10 cellular contexts compared by ENCODE assay signal in genomic region chr12:6791931-6792520, GRCh38. TPM values are rescaled to one million over a fixed set of nuclear protein-coding genes. Genes with fewer than 3 reads are reported as not detected.
DNase-seq lines count a peak whose midpoint lies in the region; ATAC-seq and TF ChIP-seq lines count a peak whose summit lies in the region.
"Had no signal": no experiment of that assay in that cellular context is flagged by ENCODE, and none has a peak within 500 bp of the region (broad histone marks: within the 10 kb centered on the region; RNA-seq: fewer than 3 reads in every experiment).

No MANE protein-coding gene starts in this region.

- H3K27ac Mint-ChIP-seq in CD4-positive, CD25-positive, alpha-beta regulatory T cell, result peak overlapping the region; percentile 96 to 100 (median 99)

- intact Hi-C loops in colonic mucosa (cut with DNase I), result no loop called here

- H3K9me3 Mint-ChIP-seq in CD4-positive, CD25-positive, alpha-beta regulatory T cell, result no peaks in the 10 kb centered on the region

- no peaks in the 10 kb centered on the region for H3K9me3 ChIP-seq in CD4-positive, CD25-positive, alpha-beta regulatory T cell (ENCODE audit: control insufficient read depth in 2 of 2, low read length in 2 of 2)
- H3K9me3 ChIP-seq in colonic mucosa (no peaks in the 10 kb centered on the region), neuron (ENCODE audit: low read length) (no peaks in the 10 kb centered on the region)
- H3K9me3 ChIP-seq: Caco-2 had no signal

- no peak for ATAC-seq in CD4-positive, CD25-positive, alpha-beta regulatory T cell (ENCODE audit: low read depth in 2 of 2)
- ATAC-seq in GM21360 (IDR thresholded peaks at IDR 0.05; ENCODE audit: unreplicated experiment), result no peak

- H3K4me3 Mint-ChIP-seq in CD4-positive, CD25-positive, alpha-beta regulatory T cell, result peak overlapping the region; percentile 97 to 99 (median 98)

- CTCF ChIA-PET in GM10248 (lab: Yijun Ruan, JAX), result interaction anchor here (0.7 to 2.2 kb wide), 11 partner anchors 9 to 81 kb away, joined by 3 to 8 read pairs (median 4); partner anchors contain the start of genes MLF2, PTMS and SPSB2

- DNase-seq in CD4-positive, CD25-positive, alpha-beta regulatory T cell, result no peak
- peak; percentile 54 for DNase-seq in MV-4-11 (lab: John Stamatoyannopoulos, UW)
- DNase-seq in colonic mucosa, result no peak
- no peak for DNase-seq in GM10248 (ENCODE audit: extremely low spot score)
- DNase-seq in midbrain (lab: John Stamatoyannopoulos, UW), result no peak
- no peak for DNase-seq in effector CD8-positive, alpha-beta T cell (lab: John Stamatoyannopoulos, UW)
- DNase-seq: Caco-2 had no signal

- H3K9ac ChIP-seq in colonic mucosa (ENCODE audit: low read depth in 2 of 2, low read length in 2 of 2), result peak overlapping the region in 1 of 2 donors; percentile 3

- peaks cover 23% of the 10 kb centered on the region for H3K36me3 Mint-ChIP-seq in CD4-positive, CD25-positive, alpha-beta regulatory T cell

- peak overlapping the region; percentile 96 for H3K4me3 ChIP-seq in CD4-positive, CD25-positive, alpha-beta regulatory T cell (ENCODE audit: low read depth, low read length)
- peak overlapping the region; percentile 30 for H3K4me3 ChIP-seq in colonic mucosa
- H3K4me3 ChIP-seq in neuron (ENCODE audit: low read length), result peak overlapping the region; percentile 17

- no peaks in the 10 kb centered on the region for H3K27me3 ChIP-seq in CD4-positive, CD25-positive, alpha-beta regulatory T cell (ENCODE audit: control insufficient read depth, insufficient read depth, low read length)
- H3K27me3 ChIP-seq in colonic mucosa (no peaks in the 10 kb centered on the region), neuron (ENCODE audit: insufficient read depth, low read length) (no peaks in the 10 kb centered on the region)

- H3K27me3 Mint-ChIP-seq in CD4-positive, CD25-positive, alpha-beta regulatory T cell, result no peaks in the 10 kb centered on the region

- peaks cover 27% of the 10 kb centered on the region for H3K36me3 ChIP-seq in CD4-positive, CD25-positive, alpha-beta regulatory T cell (ENCODE audit: control insufficient read depth, insufficient read depth, low read length)
- H3K36me3 ChIP-seq in colonic mucosa, result no peaks in the 10 kb centered on the region
- H3K36me3 ChIP-seq in neuron (ENCODE audit: insufficient read depth, low read length), result no peaks in the 10 kb centered on the region

- H3K4me1 ChIP-seq in CD4-positive, CD25-positive, alpha-beta regulatory T cell (ENCODE audit: control insufficient read depth, insufficient read depth, low read length, poor library complexity, severe bottlenecking), result peaks cover 61% of the 10 kb centered on the region
- H3K4me1 ChIP-seq in colonic mucosa (no peaks in the 10 kb centered on the region), neuron (ENCODE audit: insufficient read depth, low read length) (peaks cover 16% of the 10 kb centered on the region)
- H3K4me1 ChIP-seq: Caco-2 had no signal

- POLR2A ChIA-PET in GM10248 (lab: Yijun Ruan, JAX), result interaction anchor here (1.1 kb wide), 1 partner anchor 75 kb away, joined by 4 read pairs; the partner anchor contains the start of gene TPI1

- H3K4me1 Mint-ChIP-seq in CD4-positive, CD25-positive, alpha-beta regulatory T cell, result peaks cover 19 to 77% (median 54%) of the 10 kb centered on the region in 4 donors

- peak overlapping the region; percentile 74 for H2AFZ ChIP-seq in neuron (ENCODE audit: low read depth, low read length)

- TF ChIP-seq CTCF in colonic mucosa (IDR thresholded peaks at IDR 0.05), result no peak
- TF ChIP-seq CTCF in GM10248 (IDR thresholded peaks at IDR 0.05; ENCODE audit: control extremely low read depth, extremely low read depth, low read depth, missing control alignments), result no peak

- H3K27ac ChIP-seq in CD4-positive, CD25-positive, alpha-beta regulatory T cell (ENCODE audit: insufficient read depth, low read length, poor library complexity, severe bottlenecking), result peak overlapping the region; percentile 84
- H3K27ac ChIP-seq in colonic mucosa, result peak overlapping the region; percentile 44

RNA-seq across cellular contexts. Expression of gene CD4, which starts 2.7 kb away (rescaled TPM):
- total RNA-seq in CD4-positive, CD25-positive, alpha-beta regulatory T cell, result 224 TPM
- polyA plus RNA-seq in CD4-positive, CD25-positive, alpha-beta regulatory T cell, result 100 to 1,000 TPM; 312 to 330 (median 324) TPM
- 10 to 100 TPM in 1 of 2 donors, 1 to 10 TPM in 1; 6.2 to 13.4 TPM for total RNA-seq in colonic mucosa
- total RNA-seq: Caco-2 had no signal

RNA-seq across cellular contexts. Expression of gene LAG3, which starts 19.7 kb away (rescaled TPM):
- 8.2 TPM for total RNA-seq in CD4-positive, CD25-positive, alpha-beta regulatory T cell
- polyA plus RNA-seq in CD4-positive, CD25-positive, alpha-beta regulatory T cell, result 10 to 100 TPM in 2 of 4 donors, 1 to 10 TPM in 2; 6.3 to 12.6 (median 11.0) TPM
- 1 to 10 TPM; 1.0 to 1.2 TPM for total RNA-seq in colonic mucosa
- total RNA-seq: kidney epithelial cell had no signal

RNA-seq across cellular contexts. Expression of gene PTMS, which starts 25.9 kb away (rescaled TPM):
- total RNA-seq in CD4-positive, CD25-positive, alpha-beta regulatory T cell, result 15.0 TPM
- polyA plus RNA-seq in CD4-positive, CD25-positive, alpha-beta regulatory T cell, result 1 to 10 TPM; 1.3 to 3.9 (median 2.5) TPM
- 100 to 1,000 TPM; 169 to 182 TPM for total RNA-seq in colonic mucosa

RNA-seq across cellular contexts. Expression of gene GPR162, which starts 29.6 kb away (rescaled TPM):
- total RNA-seq in CD4-positive, CD25-positive, alpha-beta regulatory T cell, result not detected
- polyA plus RNA-seq in CD4-positive, CD25-positive, alpha-beta regulatory T cell, result not detected
- 1 to 10 TPM; 1.9 to 2.7 TPM for total RNA-seq in colonic mucosa

RNA-seq across cellular contexts. Expression of gene P3H3, which starts 36.2 kb away (rescaled TPM):
- total RNA-seq in CD4-positive, CD25-positive, alpha-beta regulatory T cell, result 1.4 TPM
- polyA plus RNA-seq in CD4-positive, CD25-positive, alpha-beta regulatory T cell, result 1 to 10 TPM in 1 of 4 donors, under 1 TPM in 2, not detected in 1; 0.64 to 1.2 (median 1.00) TPM
- 1 to 10 TPM; 4.4 to 5.3 TPM for total RNA-seq in colonic mucosa

Comparison
In these comparisons a context has a peak if more than half of its experiments do, and no peak if none do; other contexts are left out.
1. H3K4me3 ChIP-seq: peak in every context shown above with its lines; median percentile 96 in CD4-positive, CD25-positive, alpha-beta regulatory T cell; 30 in colonic mucosa; 17 in neuron.
2. RNA of gene CD4, which starts 2.7 kb away (total RNA-seq): 224 TPM in CD4-positive, CD25-positive, alpha-beta regulatory T cell (single experiment); 6.2 to 13.4 TPM in colonic mucosa; every median in the first group is over 10 times any median in the second.
3. RNA of gene PTMS, which starts 25.9 kb away (total RNA-seq): 169 to 182 TPM in colonic mucosa; 15.0 TPM in CD4-positive, CD25-positive, alpha-beta regulatory T cell (single experiment); every median in the first group is over 10 times any median in the second.